In the genomic region with DNA sequence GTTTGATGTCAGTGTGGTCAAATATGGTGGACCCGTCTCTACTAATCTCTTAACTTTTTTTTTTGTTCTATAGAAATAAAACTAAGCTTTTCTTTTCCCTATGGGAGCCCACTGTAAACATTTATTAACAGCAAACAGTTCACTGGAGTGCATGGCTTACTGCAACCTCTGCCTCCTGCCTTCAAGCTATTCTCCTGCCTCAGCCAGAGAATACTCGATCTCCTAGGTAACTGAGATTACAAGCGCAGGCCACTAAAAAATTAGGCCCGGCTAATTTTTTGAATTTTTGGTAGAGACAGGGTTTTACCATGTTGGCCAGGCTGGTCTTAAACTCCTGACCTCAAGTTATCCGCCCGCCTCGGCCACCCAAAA, we compare ENCODE assay signal across 8 cellular contexts.
DNase-seq lines count a peak whose midpoint lies in the region; ATAC-seq, FAIRE-seq and TF ChIP-seq lines count a peak whose summit lies in the region.
"Not testable (repeated sequence)": the region's sequence is repeated elsewhere in the genome, so short reads cannot be mapped to it uniquely, and the experiment has no call there.

No MANE protein-coding gene starts in this region.

- H3K4me3 Mint-ChIP-seq in activated CD4-positive, alpha-beta T cell treated with anti-CD3 and anti-CD28 coated beads for 36 hours = peak overlapping the region; percentile 76
- peak overlapping the region; percentile 91 for H3K4me3 Mint-ChIP-seq in mesothelial cell of epicardium

- in situ Hi-C loops in K562 (cut with MboI) = not testable (repeated sequence)

- peak in 1 of 2 experiments; percentile 23; a peak in 3 of 6 replicates for ATAC-seq in A549
- ATAC-seq in activated CD4-positive, alpha-beta T cell treated with anti-CD3 and anti-CD28 coated beads for 36 hours; K562: not testable (repeated sequence)

- peak overlapping the region; percentile 85 to 97; a peak in 4 of 6 replicates for H3K27ac ChIP-seq in A549
- H3K27ac ChIP-seq in K562 (ENCODE audit: extremely low read depth, low read depth, low read length) = not testable (repeated sequence)

- peak overlapping the region; percentile 95 for H3K4me2 ChIP-seq in A549
- peak overlapping the region; percentile 80; the same call in 1 of the 2 replicates for H3K4me2 ChIP-seq in K562 (ENCODE audit: insufficient read depth, low read length)

- not testable (repeated sequence) for TF ChIP-seq RAD21 in A549 (conservative IDR thresholded peaks at IDR 0.05 in 1 of 2, IDR thresholded peaks at IDR 0.05 in 1 of 2); K562 (CRISPR knock-in tag; conservative IDR thresholded peaks at IDR 0.05 in 1 of 2, IDR thresholded peaks at IDR 0.05 in 1 of 2)

- H2AFZ ChIP-seq in K562 (ENCODE audit: low read depth, low read length) = not testable (repeated sequence)

- not testable (repeated sequence) for TF ChIP-seq POLR2A in A549 (IDR thresholded peaks at IDR 0.05; ENCODE audit: low read length); K562 (conservative IDR thresholded peaks at IDR 0.05)

- not testable (repeated sequence) for H3K9me1 ChIP-seq in K562 (ENCODE audit: control insufficient read depth, insufficient read depth, low read length)

- not testable (repeated sequence) for DNase-seq in A549 (ENCODE audit: low read depth in 1 of 2, low spot score in 1 of 2); activated CD4-positive, alpha-beta T cell treated with anti-CD3 and anti-CD28 coated beads for 36 hours; fibroblast of mammary gland (ENCODE audit: low read depth); mesothelial cell of epicardium (ENCODE audit: low spot score in 2 of 2, unreplicated experiment in 2 of 2); skeletal muscle cell (ENCODE audit: low read depth)
- DNase-seq in GM12865 (ENCODE audit: low read depth) (peak; percentile 36), NAMALWA (ENCODE audit: low spot score) (peak; percentile 70), K562 (ENCODE audit: extremely low read depth in 1 of 4, low spot score in 3 of 4) (peak in 1 of 4 experiments; percentile 20)

- intact Hi-C loops in activated CD4-positive, alpha-beta T cell treated with anti-CD3 and anti-CD28 coated beads for 36 hours (cut with DNase I, micrococcal nuclease) = loop anchor here (2.0 to 5.0 kb wide), 6 partner anchors 14 to 140 kb away; no protein-coding TSS in a partner anchor
- intact Hi-C loops in K562 (cut with micrococcal nuclease) = not testable (repeated sequence)

- not testable (repeated sequence) for H3K36me3 ChIP-seq in K562 (ENCODE audit: control insufficient read depth, insufficient read depth, low read length)

- WGBS in A549 (ENCODE audit: missing lambda C conversion rate) = 62% methylated on average over 3 of the region's 7 CpGs
- WGBS in K562 (ENCODE audit: insufficient coverage, low coverage, missing lambda C conversion rate) = 17% methylated on average over 3 of the region's 7 CpGs

- not testable (repeated sequence) for H3K27me3 Mint-ChIP-seq in activated CD4-positive, alpha-beta T cell treated with anti-CD3 and anti-CD28 coated beads for 36 hours; mesothelial cell of epicardium (ENCODE audit: low read depth)

- CTCF ChIA-PET in A549 (lab: Yijun Ruan, JAX) = interaction anchor here (0.9 kb wide), 1 partner anchor 26 kb away, joined by 3 read pairs; no protein-coding TSS in a partner anchor
- CTCF ChIA-PET in activated CD4-positive, alpha-beta T cell treated with anti-CD3 and anti-CD28 coated beads for 36 hours (lab: Charles Lee); K562 (lab: Yijun Ruan, JAX; ENCODE audit: low intra/inter-chr PET ratio): not testable (repeated sequence)

- peak overlapping the region; percentile 99 for H3K27ac Mint-ChIP-seq in activated CD4-positive, alpha-beta T cell treated with anti-CD3 and anti-CD28 coated beads for 36 hours
- H3K27ac Mint-ChIP-seq in mesothelial cell of epicardium = peak overlapping the region; percentile 99

- not testable (repeated sequence) for H3K4me1 ChIP-seq in A549; K562 (replicated peaks in 1 of 2; ENCODE audit: control insufficient read depth in 2 of 2, insufficient read depth in 2 of 2, low read length in 2 of 2)

- not testable (repeated sequence) for H3K79me2 ChIP-seq in K562 (ENCODE audit: control insufficient read depth, insufficient read depth, low read length)

- FAIRE-seq in A549 (lab: Jason Lieb, UNC); K562 (lab: Jason Lieb, UNC): not testable (repeated sequence)

- not testable (repeated sequence) for TF ChIP-seq EP300 in A549 (IDR thresholded peaks at IDR 0.05); K562 (IDR thresholded peaks at IDR 0.05; ENCODE audit: low read length)

- TF ChIP-seq CTCF in A549 (IDR thresholded peaks at IDR 0.05); GM12865 (IDR thresholded peaks at IDR 0.05; ENCODE audit: insufficient read depth, low read depth, low read length, missing control alignments); K562 (IDR thresholded peaks at IDR 0.05 in 2 of 3, conservative IDR thresholded peaks at IDR 0.05 in 1 of 3; ENCODE audit: insufficient read depth in 2 of 3, low read depth in 1 of 3, low read length in 3 of 3); fibroblast of mammary gland (conservative IDR thresholded peaks at IDR 0.05; ENCODE audit: control insufficient read depth, insufficient read depth, low read depth, low read length); mesothelial cell of epicardium (IDR thresholded peaks at IDR 0.05; ENCODE audit: unreplicated experiment): not testable (repeated sequence)

- H3K36me3 Mint-ChIP-seq in activated CD4-positive, alpha-beta T cell treated with anti-CD3 and anti-CD28 coated beads for 36 hours (ENCODE audit: low read depth); mesothelial cell of epicardium: not testable (repeated sequence)

- H3K27me3 ChIP-seq in K562 (ENCODE audit: control insufficient read depth in 2 of 2, insufficient read depth in 2 of 2, low read length in 2 of 2) = not testable (repeated sequence)

- H3K4me3 ChIP-seq in A549 (peak overlapping the region; percentile 69), GM12865 (ENCODE audit: low read depth, low read length) (peak overlapping the region; percentile 55), K562 (peak overlapping the region; percentile 43; the same call in 1 of the 2 replicates), fibroblast of mammary gland (ENCODE audit: control insufficient read depth, low read depth, low read length) (peak overlapping the region; percentile 62), skeletal muscle cell (ENCODE audit: low read depth, low read length) (peak overlapping the region; percentile 56)

- POLR2A ChIA-PET in A549 (lab: Yijun Ruan, JAX) = interaction anchor here (1.3 to 2.0 kb wide), 2 partner anchors 15 to 21 kb away, joined by 3 to 14 read pairs; no protein-coding TSS in a partner anchor
- POLR2A ChIA-PET in activated CD4-positive, alpha-beta T cell treated with anti-CD3 and anti-CD28 coated beads for 36 hours (lab: Charles Lee) = interaction anchor here (0.6 to 2.0 kb wide), 13 partner anchors 15 to 1319 kb away, joined by 3 to 60 read pairs (median 10); no protein-coding TSS in a partner anchor
- POLR2A ChIA-PET in K562 (lab: Yijun Ruan, JAX) = interaction anchor here (1.0 to 1.6 kb wide), 2 partner anchors 14 to 68 kb away, joined by 4 to 9 read pairs; no protein-coding TSS in a partner anchor

- not testable (repeated sequence) for H4K20me1 ChIP-seq in K562 (replicated peaks; ENCODE audit: control insufficient read depth, insufficient read depth, low read length)

- not testable (repeated sequence) for H3K9me3 ChIP-seq in A549; K562 (replicated peaks; ENCODE audit: control insufficient read depth, insufficient read depth, low read depth, low read length)

- not testable (repeated sequence) for H3K9me3 Mint-ChIP-seq in activated CD4-positive, alpha-beta T cell treated with anti-CD3 and anti-CD28 coated beads for 36 hours (ENCODE audit: low read depth); mesothelial cell of epicardium

- not testable (repeated sequence) for BruUV-seq in K562 (replicated peaks; lab: Mats Ljungman, UMichigan)

- peaks cover 21% of the 10 kb centered on the region for H3K4me1 Mint-ChIP-seq in activated CD4-positive, alpha-beta T cell treated with anti-CD3 and anti-CD28 coated beads for 36 hours
- peaks cover 11% of the 10 kb centered on the region for H3K4me1 Mint-ChIP-seq in mesothelial cell of epicardium

- not testable (repeated sequence) for H3K9ac ChIP-seq in K562 (ENCODE audit: insufficient read depth in 1 of 2, low read depth in 2 of 2, low read length in 2 of 2)

TF ChIP-seq in K562, 482 proteins besides CTCF, POLR2A, EP300 and RAD21:
- TF ChIP-seq NONO (IDR thresholded peaks at IDR 0.05; ENCODE audit: low read depth in 2 of 2, low read length in 1 of 2) = peak in 1 of 2 experiments; percentile 80; a peak in 1 of 4 replicates
TF ChIP-seq in K562: peak in this region for 1; not testable (repeated sequence) for 481.
